ENCODE assay signal across 8 cellular contexts in genomic region chr5:157343842-157344790, GRCh38.
DNase-seq lines count a peak whose midpoint lies in the region; ATAC-seq and TF ChIP-seq lines count a peak whose summit lies in the region.
"Had no signal": no experiment of that assay in that cellular context is flagged by ENCODE, and none has a peak within 500 bp of the region (broad histone marks: within the 10 kb centered on the region; RNA-seq: fewer than 3 reads in every experiment).

No MANE protein-coding gene starts in this region.

- H3K27me3 Mint-ChIP-seq in CD4-positive, alpha-beta T cell = no peaks in the 10 kb centered on the region
- H3K27me3 Mint-ChIP-seq in central memory CD8-positive, alpha-beta T cell = no peaks in the 10 kb centered on the region

- no peak for TF ChIP-seq EP300 in neural cell (conservative IDR thresholded peaks at IDR 0.05; ENCODE audit: poor library complexity, severe bottlenecking)

- intact Hi-C loops in CD4-positive, alpha-beta T cell (cut with DNase I, micrococcal nuclease) = loop anchor here in 1 of 2 experiments (5.0 kb wide), 1 partner anchor 373 kb away; no protein-coding TSS in a partner anchor

- peaks cover 93% of the 10 kb centered on the region for H3K36me3 Mint-ChIP-seq in CD4-positive, alpha-beta T cell (ENCODE audit: low read depth)
- peaks cover 61% of the 10 kb centered on the region for H3K36me3 Mint-ChIP-seq in central memory CD8-positive, alpha-beta T cell (ENCODE audit: insufficient read depth)

- peak; percentile 70 for ATAC-seq in CD4-positive, alpha-beta T cell (ENCODE audit: poor library complexity)
- ATAC-seq in HG02870 (IDR thresholded peaks at IDR 0.05; ENCODE audit: unreplicated experiment) (peak; percentile 88), GM21619 (IDR thresholded peaks at IDR 0.05; ENCODE audit: unreplicated experiment) (no peak)
- ATAC-seq in central memory CD8-positive, alpha-beta T cell (replicated peaks; ENCODE audit: extremely low read depth, poor library complexity, severe bottlenecking) = peak; percentile 78

- H3K36me3 ChIP-seq in neural cell (ENCODE audit: insufficient read depth, low read length) = peaks cover 13% of the 10 kb centered on the region

- no peak for DNase-seq in CD4-positive, alpha-beta T cell
- no peak for DNase-seq in central memory CD8-positive, alpha-beta T cell (ENCODE audit: low spot score in 2 of 2)
- DNase-seq in DMS79 (lab: John Stamatoyannopoulos, UW) (no peak), DMS153 (lab: John Stamatoyannopoulos, UW) (no peak)
- DNase-seq: NCI-H187 treated with DMSO at 0.1 percent for 48 hours had no signal

- H3K9me2 ChIP-seq in neural cell (ENCODE audit: insufficient read depth, low read length) = no peaks in the 10 kb centered on the region

- no peak overlapping the region for H2AFZ ChIP-seq in neural cell (ENCODE audit: low read depth, low read length)

- peak overlapping the region; percentile 37 for H3K4me2 ChIP-seq in neural cell (ENCODE audit: low read length)

- H3K9ac ChIP-seq in neural cell (ENCODE audit: low read length) = peak overlapping the region; percentile 57

- H3K27ac Mint-ChIP-seq in CD4-positive, alpha-beta T cell = peak overlapping the region; percentile 84
- H3K27ac Mint-ChIP-seq in central memory CD8-positive, alpha-beta T cell (ENCODE audit: low read depth) = peak overlapping the region; percentile 77

- no peaks in the 10 kb centered on the region for H3F3A ChIP-seq in neural cell (ENCODE audit: insufficient read depth, low read length, poor library complexity, severe bottlenecking)

- H3K4me1 Mint-ChIP-seq in CD4-positive, alpha-beta T cell (ENCODE audit: low read depth) = peaks cover 23% of the 10 kb centered on the region
- peaks cover 47% of the 10 kb centered on the region for H3K4me1 Mint-ChIP-seq in central memory CD8-positive, alpha-beta T cell

- peak overlapping the region; percentile 17 for H3K4me3 Mint-ChIP-seq in CD4-positive, alpha-beta T cell
- peak overlapping the region; percentile 25 for H3K4me3 Mint-ChIP-seq in central memory CD8-positive, alpha-beta T cell

- H3K9me3 ChIP-seq in CD4-positive, alpha-beta T cell (ENCODE audit: control insufficient read depth, low read length) = no peaks in the 10 kb centered on the region
- H3K9me3 ChIP-seq in neural cell (ENCODE audit: low read length) = no peaks in the 10 kb centered on the region

- H4K20me1 ChIP-seq in neural cell (ENCODE audit: insufficient read depth) = no peaks in the 10 kb centered on the region

- no peaks in the 10 kb centered on the region for H3K9me3 Mint-ChIP-seq in CD4-positive, alpha-beta T cell
- no peaks in the 10 kb centered on the region for H3K9me3 Mint-ChIP-seq in central memory CD8-positive, alpha-beta T cell

- H3K27me3 ChIP-seq in CD4-positive, alpha-beta T cell (ENCODE audit: control insufficient read depth, insufficient read depth, low read length) = no peaks in the 10 kb centered on the region
- no peaks in the 10 kb centered on the region for H3K27me3 ChIP-seq in neural cell (ENCODE audit: insufficient read depth, low read depth, low read length)

- CTCF ChIA-PET in CD4-positive, alpha-beta T cell (lab: Charles Lee) = interaction anchor here (1.1 to 3.4 kb wide), 3 partner anchors 11 to 18 kb away, joined by 3 to 10 read pairs (median 9); no protein-coding TSS in a partner anchor

- no peak for TF ChIP-seq CTCF in CD4-positive, alpha-beta T cell (IDR thresholded peaks at IDR 0.05)
- no peak for TF ChIP-seq CTCF in neural cell (IDR thresholded peaks at IDR 0.05; ENCODE audit: poor library complexity, severe bottlenecking)

- no peaks in the 10 kb centered on the region for H3K79me2 ChIP-seq in neural cell (replicated peaks; ENCODE audit: insufficient read depth, low read length)

- TF ChIP-seq RAD21 in neural cell (conservative IDR thresholded peaks at IDR 0.05) = no peak

- peak overlapping the region; percentile 52 for H3K4me3 ChIP-seq in neural cell (ENCODE audit: low read length)

- H3K27ac ChIP-seq in CD4-positive, alpha-beta T cell (ENCODE audit: low read depth, low read length) = no peak overlapping the region
- H3K27ac ChIP-seq in neural cell (ENCODE audit: low read length) = peak overlapping the region; percentile 78

- POLR2A ChIA-PET in CD4-positive, alpha-beta T cell (lab: Charles Lee) = no interaction called here

TF ChIP-seq in neural cell, 6 proteins besides CTCF, POLR2A, EP300 and RAD21:
- TF ChIP-seq SMC3 (conservative IDR thresholded peaks at IDR 0.05; ENCODE audit: poor library complexity) (no peak), EZH2 (IDR thresholded peaks at IDR 0.05; ENCODE audit: borderline replicate concordance, insufficient read depth, low read length, poor library complexity, severe bottlenecking) (no peak), POLR2AphosphoS5 (IDR thresholded peaks at IDR 0.05) (no peak), TAF1 (IDR thresholded peaks at IDR 0.05; ENCODE audit: low read depth) (no peak), REST (IDR thresholded peaks at IDR 0.05; ENCODE audit: borderline replicate concordance) (no peak), MXI1 (conservative IDR thresholded peaks at IDR 0.05; ENCODE audit: poor library complexity, severe bottlenecking) (no peak)
